Comparison of ENCODE assay signal across 20 cellular contexts in the genomic region with DNA sequence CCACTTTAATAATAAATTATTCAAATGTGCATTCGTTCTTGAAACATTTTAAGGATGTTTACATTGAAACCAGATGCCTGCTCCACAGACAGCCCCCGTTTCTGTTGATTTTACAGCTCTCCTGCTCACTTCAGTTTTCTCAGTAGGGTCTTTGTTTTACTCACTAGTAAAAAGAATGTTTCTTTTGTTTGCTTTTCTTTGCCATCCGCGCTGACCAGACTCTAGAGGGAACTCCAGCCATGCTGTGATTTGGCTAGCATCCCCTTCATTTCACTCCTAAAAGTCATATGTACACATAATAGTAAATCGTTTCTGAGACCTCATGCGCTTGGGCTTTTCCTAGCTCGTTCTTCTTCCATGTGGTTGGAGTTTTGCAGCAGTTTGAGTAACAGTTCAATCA. TPM values are rescaled to one million over a fixed set of nuclear protein-coding genes. Genes with fewer than 3 reads are reported as not detected.
DNase-seq lines count a peak whose midpoint lies in the region; ATAC-seq and TF ChIP-seq lines count a peak whose summit lies in the region.
"Had no signal": no experiment of that assay in that cellular context is flagged by ENCODE, and none has a peak within 500 bp of the region (broad histone marks: within the 10 kb centered on the region; RNA-seq: fewer than 3 reads in every experiment).

No MANE protein-coding gene starts in this region.

- ATAC-seq in HG03045 (IDR thresholded peaks at IDR 0.05; ENCODE audit: unreplicated experiment) (no peak), body of pancreas (no peak)
- ATAC-seq: right cardiac atrium; stimulated activated memory B cell treated with anti-CD40 and anti-IgM and Interleukin-4, amounts not matched to agents 10 μg/mL and 1 μg/mL and 100 μg/mL, for 72 hours had no signal

- H3K4me2 ChIP-seq in OCI-LY7 (ENCODE audit: low read length) = no peak overlapping the region
- H3K4me2 ChIP-seq: BLaER1 treated with 17β-estradiol and CSF1 and Interleukin-3, amounts not matched to agents 10 nM and 100 nM had no signal

- TF ChIP-seq POLR2A in body of pancreas (IDR thresholded peaks at IDR 0.05) = no peak

- POLR2A ChIA-PET in OCI-LY7 (lab: Charles Lee) = no interaction called here

- no peaks in the 10 kb centered on the region for H3K9me3 ChIP-seq in effector memory CD4-positive, alpha-beta T cell (ENCODE audit: control insufficient read depth, low read length)
- H3K9me3 ChIP-seq in body of pancreas (no peaks in the 10 kb centered on the region), OCI-LY7 (ENCODE audit: low read length) (no peaks in the 10 kb centered on the region)
- H3K9me3 ChIP-seq: BLaER1 treated with 17β-estradiol and CSF1 and Interleukin-3, amounts not matched to agents 10 nM and 100 nM had no signal

- H3K27me3 ChIP-seq in brain microvascular endothelial cell (replicated peaks) (no peaks in the 10 kb centered on the region), body of pancreas (no peaks in the 10 kb centered on the region)
- H3K27me3 ChIP-seq in effector memory CD4-positive, alpha-beta T cell (replicated peaks; ENCODE audit: control insufficient read depth, insufficient read depth, low read length, poor library complexity, severe bottlenecking) = no peaks in the 10 kb centered on the region
- H3K27me3 ChIP-seq: BLaER1 treated with 17β-estradiol and CSF1 and Interleukin-3, amounts not matched to agents 10 nM and 100 nM had no signal

- no peaks in the 10 kb centered on the region for H4K20me1 ChIP-seq in OCI-LY7 (ENCODE audit: insufficient read depth, low read length)
- H4K20me1 ChIP-seq: BLaER1 treated with 17β-estradiol and CSF1 and Interleukin-3, amounts not matched to agents 10 nM and 100 nM had no signal

- H3K4me1 ChIP-seq in effector memory CD4-positive, alpha-beta T cell (ENCODE audit: control insufficient read depth, insufficient read depth, low read length, poor library complexity, severe bottlenecking) = no peaks in the 10 kb centered on the region
- H3K4me1 ChIP-seq in body of pancreas = peaks cover 7% of the 10 kb centered on the region
- H3K4me1 ChIP-seq in OCI-LY7 (ENCODE audit: insufficient read depth, low read length, poor library complexity, severe bottlenecking) = no peaks in the 10 kb centered on the region
- H3K4me1 ChIP-seq: BLaER1 treated with 17β-estradiol and CSF1 and Interleukin-3, amounts not matched to agents 10 nM and 100 nM had no signal

- H3K36me3 ChIP-seq in brain microvascular endothelial cell (replicated peaks) (no peaks in the 10 kb centered on the region), body of pancreas (replicated peaks in 1 of 2; ENCODE audit: insufficient read depth in 1 of 2, low read depth in 2 of 2) (no peaks in the 10 kb centered on the region), OCI-LY7 (ENCODE audit: insufficient read depth, low read length) (no peaks in the 10 kb centered on the region)
- no peaks in the 10 kb centered on the region for H3K36me3 ChIP-seq in effector memory CD4-positive, alpha-beta T cell (ENCODE audit: control insufficient read depth, insufficient read depth, low read length)
- H3K36me3 ChIP-seq: BLaER1 treated with 17β-estradiol and CSF1 and Interleukin-3, amounts not matched to agents 10 nM and 100 nM had no signal

- WGBS in body of pancreas, 2 donors = 16 to 25% methylated on average over 7 of the region's 7 CpGs

- CTCF ChIA-PET in OCI-LY7 (lab: Charles Lee; ENCODE audit: unreplicated experiment) = no interaction called here

- no TSS peak for BruUV-seq in OCI-LY7 (replicated peaks; lab: Mats Ljungman, UMichigan)

- intact Hi-C loops in body of pancreas (cut with DNase I) (no loop called here), OCI-LY7 (cut with micrococcal nuclease; ENCODE audit: unreplicated experiment) (no loop called here)

- peak; percentile 5 for DNase-seq in COR-L47 (lab: John Stamatoyannopoulos, UW)
- DNase-seq in NCI-H2029 treated with DMSO at 0.1 percent for 48 hours (lab: John Stamatoyannopoulos, UW) = peak; percentile 4
- no peak for DNase-seq in brain microvascular endothelial cell
- DNase-seq in midbrain (lab: John Stamatoyannopoulos, UW) = peak; percentile 51
- no peak for DNase-seq in effector memory CD4-positive, alpha-beta T cell
- DNase-seq in body of pancreas = no peak
- DNase-seq in OCI-LY7 (ENCODE audit: low spot score) = no peak
- DNase-seq: activated CD4-positive, alpha-beta T cell treated with anti-CD3 and anti-CD28 coated beads, Interleukin-2, amount 10 ng/mL, durations not matched to agents 7 days and 5 days; glutamatergic neuron; HCEC 1CT; kidney glomerular epithelial cell; NCI-H2171 treated with DMSO at 0.1 percent for 48 hours; right cardiac atrium; RPMI8226; stimulated activated CD4-positive, alpha-beta T cell treated with anti-CD3 and anti-CD28 coated beads, Interleukin-4, amount 100 ng/mL, for 24 hours had no signal

- H3K27ac ChIP-seq in brain microvascular endothelial cell (no peak overlapping the region), body of pancreas (no peak overlapping the region), OCI-LY7 (ENCODE audit: low read depth, low read length, poor library complexity, severe bottlenecking) (no peak overlapping the region)
- no peak overlapping the region for H3K27ac ChIP-seq in effector memory CD4-positive, alpha-beta T cell (ENCODE audit: insufficient read depth, low read length, poor library complexity, severe bottlenecking)
- H3K27ac ChIP-seq: BLaER1 treated with 17β-estradiol and CSF1 and Interleukin-3, amounts not matched to agents 10 nM and 100 nM; HL-60 had no signal

- no peaks in the 10 kb centered on the region for H3K79me2 ChIP-seq in OCI-LY7 (ENCODE audit: insufficient read depth, low read depth, low read length)

- TF ChIP-seq CTCF in brain microvascular endothelial cell (IDR thresholded peaks at IDR 0.05; ENCODE audit: low read depth, low read length, missing control alignments) (peak; percentile 32), body of pancreas (IDR thresholded peaks at IDR 0.05) (no peak), OCI-LY7 (conservative IDR thresholded peaks at IDR 0.05; ENCODE audit: low read length) (no peak)

- no peaks in the 10 kb centered on the region for H3K9me2 ChIP-seq in OCI-LY7 (ENCODE audit: insufficient read depth, low read length)

- H3K4me3 ChIP-seq in brain microvascular endothelial cell (ENCODE audit: low read depth, low read length) = no peak overlapping the region
- H3K4me3 ChIP-seq in effector memory CD4-positive, alpha-beta T cell (ENCODE audit: insufficient read depth, low read depth, low read length, poor library complexity, severe bottlenecking) = no peak overlapping the region
- no peak overlapping the region for H3K4me3 ChIP-seq in body of pancreas
- H3K4me3 ChIP-seq in OCI-LY7 (ENCODE audit: low read depth, low read length, poor library complexity, severe bottlenecking) = no peak overlapping the region
- H3K4me3 ChIP-seq: BLaER1 treated with 17β-estradiol and CSF1 and Interleukin-3, amounts not matched to agents 10 nM and 100 nM had no signal

- no peak overlapping the region for H2AFZ ChIP-seq in OCI-LY7 (ENCODE audit: low read length)

- in situ Hi-C loops in brain microvascular endothelial cell (cut with HindIII; ENCODE audit: low pct_ligation_motif_present, low sequenced_read_pairs) = no loop called here

RNA-seq across cellular contexts. Expression of gene PALM2AKAP2, which starts 28.7 kb away (rescaled TPM):
- 1 to 10 TPM in 1 of 2 donors, under 1 TPM in 1; 0.99 to 2.1 TPM for total RNA-seq in body of pancreas
- total RNA-seq in OCI-LY7 (2014; rRNA removed; shearing (Covaris generic)) = not detected in 2 replicates
- 0.20 TPM in 1 of 2 replicates, not detected in the other for total RNA-seq in OCI-LY7 (2022)
- total RNA-seq: G401 had no signal

Comparison
In these comparisons a context has a peak if more than half of its experiments do, and no peak if none do; other contexts are left out.
1. DNase-seq: peak in COR-L47 (single experiment), NCI-H2029 treated with DMSO at 0.1 percent for 48 hours (single experiment) and midbrain (single experiment); none in brain microvascular endothelial cell (single experiment), effector memory CD4-positive, alpha-beta T cell (0 of 3), body of pancreas (0 of 4) and OCI-LY7 (single experiment).